In genomic region chr3:139558351-139559170, GRCh38 we compare ENCODE assay signal across 16 cellular contexts. TPM values are rescaled to one million over a fixed set of nuclear protein-coding genes. Genes with fewer than 3 reads are reported as not detected.
DNase-seq lines count a peak whose midpoint lies in the region; ATAC-seq and TF ChIP-seq lines count a peak whose summit lies in the region.
"Had no signal": no experiment of that assay in that cellular context is flagged by ENCODE, and none has a peak within 500 bp of the region (broad histone marks: within the 10 kb centered on the region; RNA-seq: fewer than 3 reads in every experiment).

No MANE protein-coding gene starts in this region.

- no peak overlapping the region for H3K27ac ChIP-seq in breast epithelium
- H3K27ac ChIP-seq in RWPE2 (ENCODE audit: poor library complexity, severe bottlenecking): peak overlapping the region; percentile 46
- peak overlapping the region; percentile 75 for H3K27ac ChIP-seq in epithelial cell of prostate
- H3K27ac ChIP-seq: RWPE1 had no signal

- H3K27me3 ChIP-seq in breast epithelium (no peaks in the 10 kb centered on the region), RWPE2 (ENCODE audit: insufficient read depth, poor library complexity, severe bottlenecking) (no peaks in the 10 kb centered on the region)

- H3K36me3 ChIP-seq in breast epithelium (no peaks in the 10 kb centered on the region), RWPE2 (ENCODE audit: low read depth) (no peaks in the 10 kb centered on the region)

- BruUV-seq in MCF 10A (replicated peaks; lab: Mats Ljungman, UMichigan): no TSS peak

- no peaks in the 10 kb centered on the region for H3K27me3 Mint-ChIP-seq in MCF 10A (ENCODE audit: insufficient read depth, unreplicated experiment)
- H3K27me3 Mint-ChIP-seq in type B pancreatic cell: no peaks in the 10 kb centered on the region

- no peak overlapping the region for H3K4me3 Mint-ChIP-seq in MCF 10A (ENCODE audit: unreplicated experiment)
- no peak overlapping the region for H3K4me3 Mint-ChIP-seq in type B pancreatic cell
- H3K4me3 Mint-ChIP-seq: H9 had no signal

- H3K27ac Mint-ChIP-seq in MCF 10A (ENCODE audit: low read depth, unreplicated experiment) (peak overlapping the region; percentile 16), type B pancreatic cell (no peak overlapping the region)
- H3K27ac Mint-ChIP-seq: H9 had no signal

- ATAC-seq in RWPE2 (ENCODE audit: low read depth) (no peak), HG03521 (IDR thresholded peaks at IDR 0.05; ENCODE audit: unreplicated experiment) (no peak)

- CTCF ChIA-PET in MCF 10A (lab: Yijun Ruan, JAX): interaction anchor here (1.2 to 7.4 kb wide), 2 partner anchors 135 to 1306 kb away, joined by 3 to 234 read pairs; no protein-coding TSS in a partner anchor

- POLR2A ChIA-PET in MCF 10A (lab: Yijun Ruan, JAX): interaction anchor here (0.6 to 2.7 kb wide), 3 partner anchors 24 to 124 kb away, joined by 3 to 11 read pairs (median 4); no protein-coding TSS in a partner anchor

- H3K4me3 ChIP-seq in breast epithelium (no peak overlapping the region), RWPE2 (ENCODE audit: severe bottlenecking) (no peak overlapping the region)

- H3K9me3 ChIP-seq in breast epithelium (no peaks in the 10 kb centered on the region), RWPE2 (ENCODE audit: severe bottlenecking) (no peaks in the 10 kb centered on the region)

- H3K36me3 Mint-ChIP-seq in MCF 10A (ENCODE audit: insufficient read depth, unreplicated experiment) (no peaks in the 10 kb centered on the region), type B pancreatic cell (no peaks in the 10 kb centered on the region)

- TF ChIP-seq POLR2A in breast epithelium (IDR thresholded peaks at IDR 0.05): no peak

- intact Hi-C loops in MCF 10A (cut with micrococcal nuclease): no loop called here
- intact Hi-C loops in breast epithelium (cut with DNase I; ENCODE audit: low total_unique reads): no loop called here

- peaks cover 38% of the 10 kb centered on the region for H3K4me1 Mint-ChIP-seq in MCF 10A (ENCODE audit: insufficient read depth, unreplicated experiment)
- peaks cover 44% of the 10 kb centered on the region for H3K4me1 Mint-ChIP-seq in type B pancreatic cell (ENCODE audit: unreplicated experiment)

- DNase-seq in MCF 10A (ENCODE audit: unreplicated experiment): no peak
- no peak for DNase-seq in breast epithelium (ENCODE audit: low spot score in 2 of 2)
- DNase-seq in RWPE2 (ENCODE audit: low spot score): no peak
- DNase-seq in epithelial cell of prostate (ENCODE audit: low read depth, low spot score): no peak
- DNase-seq in type B pancreatic cell (ENCODE audit: extremely low spot score, unreplicated experiment): peak; percentile 20
- no peak for DNase-seq in NCI-H345 (lab: John Stamatoyannopoulos, UW)
- DNase-seq in EL: no peak
- DNase-seq: C1 segment of cervical spinal cord, H9, NCI-H1436 treated with DMSO at 0.1 percent for 48 hours, NCI-H2107, NCI-H510A treated with DMSO at 0.1 percent for 48 hours had no signal

- no peak for TF ChIP-seq CTCF in MCF 10A (IDR thresholded peaks at IDR 0.05; ENCODE audit: unreplicated experiment)
- no peak for TF ChIP-seq CTCF in breast epithelium (IDR thresholded peaks at IDR 0.05)
- no peak for TF ChIP-seq CTCF in RWPE2 (IDR thresholded peaks at IDR 0.05; ENCODE audit: poor library complexity, severe bottlenecking)
- TF ChIP-seq CTCF in type B pancreatic cell (conservative IDR thresholded peaks at IDR 0.05): no peak

- no peaks in the 10 kb centered on the region for H3K9me3 Mint-ChIP-seq in MCF 10A (ENCODE audit: unreplicated experiment)
- no peaks in the 10 kb centered on the region for H3K9me3 Mint-ChIP-seq in type B pancreatic cell
- H3K9me3 Mint-ChIP-seq: H9 had no signal

- H3K4me1 ChIP-seq in breast epithelium: no peaks in the 10 kb centered on the region
- H3K4me1 ChIP-seq in RWPE2 (ENCODE audit: insufficient read depth, poor library complexity, severe bottlenecking): peaks cover 28% of the 10 kb centered on the region

RNA-seq across cellular contexts. Expression of gene RBP1, which starts 19.0 kb away (rescaled TPM):
- total RNA-seq in MCF 10A (2022) (not detected in 2 replicates), breast epithelium (10 to 100 TPM in 2 of 3 donors, under 1 TPM in 1; 0.64 to 20.9 (median 14.7) TPM), type B pancreatic cell (ENCODE audit: low replicate concordance) (139 and 307 TPM in 2 replicates)
- total RNA-seq: OCI-LY7, SK-MEL-5 had no signal

Comparison
In these comparisons a context has a peak if more than half of its experiments do, and no peak if none do; other contexts are left out.
1. H3K27ac ChIP-seq: peak in RWPE2 (single experiment) and epithelial cell of prostate (single experiment); none in breast epithelium (0 of 2).